In genomic region chrX:101452051-101452450, GRCh38 we compare ENCODE assay signal across 28 cellular contexts. TPM values are rescaled to one million over a fixed set of nuclear protein-coding genes. Genes with fewer than 3 reads are reported as not detected.
DNase-seq lines count a peak whose midpoint lies in the region; ATAC-seq lines count a peak whose summit lies in the region.
"Had no signal": no experiment of that assay in that cellular context is flagged by ENCODE, and none has a peak within 500 bp of the region (broad histone marks: within the 10 kb centered on the region; RNA-seq: fewer than 3 reads in every experiment).

No MANE protein-coding gene starts in this region.

- H3K4me1 Mint-ChIP-seq in activated T-cell treated with anti-CD3 and anti-CD28 coated beads, Interleukin-2, amount 50 U/mL, for 24 hours (ENCODE audit: low read depth) = no peaks in the 10 kb centered on the region
- H3K4me1 Mint-ChIP-seq: brain; CD8-positive, alpha-beta memory T cell; immature natural killer cell; stimulated activated naive CD8-positive, alpha-beta T cell treated with anti-CD3 and anti-CD28 coated beads, Interleukin-15, amount 100 ng/mL, for 72 hours had no signal

- peaks cover 17% of the 10 kb centered on the region for H3K27me3 Mint-ChIP-seq in activated T-cell treated with anti-CD3 and anti-CD28 coated beads, Interleukin-2, amount 50 U/mL, for 24 hours
- H3K27me3 Mint-ChIP-seq: brain; natural killer cell treated with Interleukin-12 subunit alpha and Interleukin-12 subunit beta and Interleukin-15 and Interleukin-18, amount 100 ng/mL, for 72 hours; stimulated activated naive CD8-positive, alpha-beta T cell treated with anti-CD3 and anti-CD28 coated beads, Interleukin-15, amount 100 ng/mL, for 72 hours; T-cell had no signal

- DNase-seq in SIG-M5 treated with dmso at 0.1 percent for 504 hours (lab: John Stamatoyannopoulos, UW; ENCODE audit: unreplicated experiment) (peak; percentile 43), SIG-M5 (lab: John Stamatoyannopoulos, UW) (no peak), SJSA1 (ENCODE audit: low read depth in 1 of 2, low spot score in 2 of 2) (peak in 1 of 2 experiments; percentile 7), iris pigment epithelial cell (ENCODE audit: low read depth) (peak; percentile 40), right cardiac atrium (no peak), sciatic nerve (ENCODE audit: low spot score) (no peak)
- DNase-seq in activated T-cell treated with anti-CD3 and anti-CD28 coated beads, Interleukin-2, amount 50 U/mL, for 24 hours = no peak
- DNase-seq: 8988T; activated CD4-positive, alpha-beta T cell treated with anti-CD3 and anti-CD28 coated beads for 48 hours; activated T-cell treated with anti-CD3 and anti-CD28 coated beads, Interleukin-2, amount 50 U/mL, for 4 hours; CD8-positive, alpha-beta memory T cell; effector CD8-positive, alpha-beta T cell; foreskin melanocyte; immature natural killer cell; left ventricle myocardium inferior; NCI-H1048; NCI-H1694 treated with DMSO at 0.1 percent for 48 hours; NCI-H2171; NCI-H526; right lobe of liver; stimulated activated CD4-positive, alpha-beta T cell treated with anti-CD3 and anti-CD28 coated beads, Interleukin-15, amount 100 ng/mL, for 24 hours; stimulated activated naive CD8-positive, alpha-beta T cell treated with anti-CD3 and anti-CD28 coated beads, Interleukin-15, amount 100 ng/mL, for 72 hours; T-cell; thyroid gland had no signal

- H3K4me3 Mint-ChIP-seq in activated T-cell treated with anti-CD3 and anti-CD28 coated beads, Interleukin-2, amount 50 U/mL, for 24 hours = no peak overlapping the region
- H3K4me3 Mint-ChIP-seq: activated T-cell treated with anti-CD3 and anti-CD28 coated beads, Interleukin-2, amount 50 U/mL, for 4 hours; brain; CD8-positive, alpha-beta memory T cell; immature natural killer cell; natural killer cell treated with Interleukin-12 subunit alpha and Interleukin-12 subunit beta and Interleukin-15 and Interleukin-18, amount 100 ng/mL, for 72 hours; stimulated activated naive CD8-positive, alpha-beta T cell treated with anti-CD3 and anti-CD28 coated beads, Interleukin-15, amount 100 ng/mL, for 72 hours; T-cell had no signal

- H3K4me1 ChIP-seq in SJSA1 (replicated peaks) (peaks cover 17% of the 10 kb centered on the region), right cardiac atrium (ENCODE audit: control insufficient read depth, insufficient read depth, low read length) (no peaks in the 10 kb centered on the region)
- H3K4me1 ChIP-seq: right lobe of liver had no signal

- H3K36me3 ChIP-seq in SJSA1 = no peaks in the 10 kb centered on the region
- H3K36me3 ChIP-seq: right lobe of liver, thyroid gland had no signal

- WGBS in right cardiac atrium = 82% methylated on average over 3 of the region's 3 CpGs

- intact Hi-C loops in right cardiac atrium (cut with DNase I) (no loop called here), sciatic nerve (cut with DNase I) (no loop called here)

- H3K9me3 Mint-ChIP-seq in activated T-cell treated with anti-CD3 and anti-CD28 coated beads, Interleukin-2, amount 50 U/mL, for 24 hours = peaks cover 3% of the 10 kb centered on the region
- H3K9me3 Mint-ChIP-seq: activated T-cell treated with anti-CD3 and anti-CD28 coated beads, Interleukin-2, amount 50 U/mL, for 4 hours; CD8-positive, alpha-beta memory T cell; immature natural killer cell; natural killer cell treated with Interleukin-12 subunit alpha and Interleukin-12 subunit beta and Interleukin-15 and Interleukin-18, amount 100 ng/mL, for 72 hours; stimulated activated naive CD8-positive, alpha-beta T cell treated with anti-CD3 and anti-CD28 coated beads, Interleukin-15, amount 100 ng/mL, for 72 hours had no signal

- H3K27ac ChIP-seq in SJSA1 (peak overlapping the region; percentile 24), right cardiac atrium (ENCODE audit: low read length) (no peak overlapping the region)
- H3K27ac ChIP-seq: right lobe of liver had no signal

- ATAC-seq in right cardiac atrium (no peak), sciatic nerve (no peak), HG02938 (IDR thresholded peaks at IDR 0.05; ENCODE audit: unreplicated experiment) (no peak)
- ATAC-seq: activated T-cell treated with anti-CD3 and anti-CD28 coated beads, Interleukin-2, amount 50 U/mL, for 4 hours; K562; natural killer cell treated with Interleukin-12 subunit alpha and Interleukin-12 subunit beta and Interleukin-15 and Interleukin-18, amount 100 ng/mL, for 72 hours; right lobe of liver; stimulated activated naive CD8-positive, alpha-beta T cell treated with anti-CD3 and anti-CD28 coated beads, Interleukin-15, amount 100 ng/mL, for 72 hours; T-cell had no signal

- H3K4me3 ChIP-seq in SJSA1 = no peak overlapping the region
- no peak overlapping the region for H3K4me3 ChIP-seq in right cardiac atrium (ENCODE audit: low read length)
- H3K4me3 ChIP-seq: K562, left ventricle myocardium inferior, right lobe of liver, thyroid gland had no signal

- H3K9me3 ChIP-seq in SJSA1 (replicated peaks) (no peaks in the 10 kb centered on the region), right cardiac atrium (ENCODE audit: control insufficient read depth, low read length) (no peaks in the 10 kb centered on the region)
- H3K9me3 ChIP-seq: left ventricle myocardium inferior, right lobe of liver, thyroid gland had no signal

- H3K27ac Mint-ChIP-seq in activated T-cell treated with anti-CD3 and anti-CD28 coated beads, Interleukin-2, amount 50 U/mL, for 24 hours = no peak overlapping the region
- H3K27ac Mint-ChIP-seq: brain; CD8-positive, alpha-beta memory T cell; immature natural killer cell; natural killer cell treated with Interleukin-12 subunit alpha and Interleukin-12 subunit beta and Interleukin-15 and Interleukin-18, amount 100 ng/mL, for 72 hours; stimulated activated naive CD8-positive, alpha-beta T cell treated with anti-CD3 and anti-CD28 coated beads, Interleukin-15, amount 100 ng/mL, for 72 hours; T-cell had no signal

- H3K36me3 Mint-ChIP-seq in activated T-cell treated with anti-CD3 and anti-CD28 coated beads, Interleukin-2, amount 50 U/mL, for 24 hours (ENCODE audit: low read depth) = peaks cover 21% of the 10 kb centered on the region

- H3K27me3 ChIP-seq in SJSA1 (replicated peaks) = no peaks in the 10 kb centered on the region
- H3K27me3 ChIP-seq in right cardiac atrium (ENCODE audit: control insufficient read depth, insufficient read depth) = no peaks in the 10 kb centered on the region
- H3K27me3 ChIP-seq: right lobe of liver, thyroid gland had no signal

RNA-seq across cellular contexts. Expression of gene ARMCX4, which starts 33.2 kb away (rescaled TPM):
- total RNA-seq in SJSA1 (2014; rRNA removed; shearing (Covaris generic)) = 3.9 and 5.8 TPM in 2 replicates
- total RNA-seq in right cardiac atrium = 10 to 100 TPM in 1 of 4 donors, 1 to 10 TPM in 3; 8.4 to 10.3 (median 8.7) TPM
- 14.1 TPM for polyA plus RNA-seq in right cardiac atrium
- 34.1 TPM for total RNA-seq in sciatic nerve
- polyA plus RNA-seq: K562 had no signal

RNA-seq across cellular contexts. Expression of gene HNRNPH2, which starts 44.0 kb away (rescaled TPM):
- 58.9 and 71.8 TPM in 2 replicates for total RNA-seq in SJSA1 (2014; rRNA removed; shearing (Covaris generic))
- total RNA-seq in right cardiac atrium (10 to 100 TPM; 54.6 to 69.4 (median 58.8) TPM), sciatic nerve (57.9 TPM)
- polyA plus RNA-seq in right cardiac atrium = 53.3 TPM

RNA-seq across cellular contexts. Expression of gene GLA, which starts 44.3 kb away (rescaled TPM):
- 47.6 and 51.7 TPM in 2 replicates for total RNA-seq in SJSA1 (2014; rRNA removed; shearing (Covaris generic))
- total RNA-seq in right cardiac atrium = 10 to 100 TPM; 10.4 to 20.5 (median 17.9) TPM
- polyA plus RNA-seq in right cardiac atrium = 20.7 TPM
- 19.9 TPM for total RNA-seq in sciatic nerve

Comparison
In these comparisons a context has a peak if more than half of its experiments do, and no peak if none do; other contexts are left out.
1. DNase-seq: peak in SIG-M5 treated with dmso at 0.1 percent for 504 hours (single experiment) and iris pigment epithelial cell (single experiment); none in SIG-M5 (single experiment), right cardiac atrium (0 of 3), sciatic nerve (single experiment) and activated T-cell treated with anti-CD3 and anti-CD28 coated beads, Interleukin-2, amount 50 U/mL, for 24 hours (single experiment).